Comparison of ENCODE assay signal across 8 cellular contexts in the genomic region with DNA sequence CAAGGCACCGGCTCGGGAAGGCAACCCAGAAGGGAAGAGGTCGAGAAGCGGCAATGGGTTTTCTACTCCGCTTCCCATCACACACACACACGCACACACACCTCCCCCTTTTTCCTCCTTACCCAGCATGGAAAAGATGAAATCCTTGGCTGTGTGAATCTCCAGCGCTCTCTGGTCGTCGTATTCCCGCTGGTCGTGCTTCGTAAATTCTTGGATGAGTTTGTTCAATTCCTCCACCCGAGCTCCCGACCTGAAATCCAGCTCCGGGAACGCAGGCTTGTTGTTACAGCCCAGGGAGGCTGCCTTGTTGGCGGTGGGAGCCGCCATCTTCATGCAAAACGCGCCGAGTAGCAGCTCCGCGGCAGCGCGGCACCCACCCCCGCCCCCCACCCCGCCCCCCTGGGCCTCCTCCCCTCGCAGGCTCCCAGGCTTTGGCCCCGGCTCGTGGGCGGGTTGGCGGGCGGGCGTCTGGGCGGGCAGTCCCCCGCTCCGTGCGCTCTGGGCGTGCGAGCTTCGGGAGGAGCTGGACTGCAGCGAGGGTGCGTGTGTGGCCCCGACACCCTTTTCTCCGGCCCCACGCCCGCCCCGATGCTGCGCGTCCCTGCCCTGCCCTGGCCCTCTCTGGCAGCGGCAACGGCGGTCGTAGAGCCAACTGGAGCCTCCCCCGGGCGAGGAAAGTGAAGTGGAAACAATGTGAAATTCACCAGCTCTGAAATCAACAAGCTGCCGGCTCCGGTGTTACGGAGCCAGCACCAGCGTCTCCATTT. TPM values are rescaled to one million over a fixed set of nuclear protein-coding genes. Genes with fewer than 3 reads are reported as not detected.
DNase-seq lines count a peak whose midpoint lies in the region; ATAC-seq and TF ChIP-seq lines count a peak whose summit lies in the region.

A gene with protein sequence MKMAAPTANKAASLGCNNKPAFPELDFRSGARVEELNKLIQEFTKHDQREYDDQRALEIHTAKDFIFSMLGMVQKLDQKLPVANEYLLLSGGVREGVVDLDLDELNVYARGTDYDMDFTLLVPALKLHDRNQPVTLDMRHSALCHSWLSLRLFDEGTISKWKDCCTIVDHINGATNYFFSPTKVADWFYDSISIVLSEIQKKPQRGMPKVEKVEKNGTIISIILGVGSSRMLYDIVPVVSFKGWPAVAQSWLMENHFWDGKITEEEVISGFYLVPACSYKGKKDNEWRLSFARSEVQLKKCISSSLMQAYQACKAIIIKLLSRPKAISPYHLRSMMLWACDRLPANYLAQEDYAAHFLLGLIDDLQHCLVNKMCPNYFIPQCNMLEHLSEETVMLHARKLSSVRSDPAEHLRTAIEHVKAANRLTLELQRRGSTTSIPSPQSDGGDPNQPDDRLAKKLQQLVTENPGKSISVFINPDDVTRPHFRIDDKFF (minus strand): TSS at position 349 of the 767 bp plus-strand sequence. CDS start 16 bp downstream, at position 333.

- H3F3A ChIP-seq in PC-9 (ENCODE audit: insufficient read depth, low read depth) = peaks cover 15% of the 10 kb centered on the region; the same call in 1 of the 2 replicates

- H3K4me1 ChIP-seq in PC-9 (replicated peaks; ENCODE audit: insufficient read depth) = peaks cover 29% of the 10 kb centered on the region
- peaks cover 0 to 11% of the 10 kb centered on the region in 2 donors for H3K4me1 ChIP-seq in naive thymus-derived CD4-positive, alpha-beta T cell (ENCODE audit: control insufficient read depth in 2 of 2, insufficient read depth in 2 of 2, low read length in 2 of 2)

- peak within 1 kb of the TSS; percentile 93 for H3K4me2 ChIP-seq in PC-9

- no peaks in the 10 kb centered on the region for H3K27me3 ChIP-seq in PC-9 (ENCODE audit: insufficient read depth, low read depth)
- no peaks in the 10 kb centered on the region for H3K27me3 ChIP-seq in naive thymus-derived CD4-positive, alpha-beta T cell (ENCODE audit: control insufficient read depth in 2 of 2, insufficient read depth in 2 of 2, low read length in 2 of 2)

- peak; percentile 90 for DNase-seq in EH (ENCODE audit: low read depth)
- peak; percentile 44 for DNase-seq in HuH-7.5 (ENCODE audit: low spot score)
- peak; percentile 78 to 86 for DNase-seq in PC-9
- peak; percentile 86 for DNase-seq in activated effector memory CD4-positive, alpha-beta T cell treated with anti-CD3 and anti-CD28 coated beads, Interleukin-2, amount 50 U/mL, for 16 hours
- DNase-seq in fibroblast of peridontal ligament (ENCODE audit: extremely low read depth) = peak; percentile 78
- DNase-seq in naive thymus-derived CD4-positive, alpha-beta T cell = peak; percentile 18 to 74 (median 45)
- peak; percentile 72 for DNase-seq in stromal cell of bone marrow (ENCODE audit: low read depth)

- POLR2A ChIA-PET in PC-9 (lab: Charles Lee; ENCODE audit: unreplicated experiment) = interaction anchor here (0.5 to 1.0 kb wide), 7 partner anchors 10 to 37 kb away, joined by 3 to 7 read pairs (median 5); no protein-coding TSS in a partner anchor
- POLR2A ChIA-PET in naive thymus-derived CD4-positive, alpha-beta T cell (lab: Charles Lee) = interaction anchor here (0.6 to 2.7 kb wide), 6 partner anchors 19 to 26 kb away, joined by 3 to 14 read pairs (median 4); no protein-coding TSS in a partner anchor

- no peak for TF ChIP-seq CTCF in PC-9 (conservative IDR thresholded peaks at IDR 0.05)

- H3K27ac ChIP-seq in PC-9 = peak within 1 kb of the TSS; percentile 79
- H3K27ac ChIP-seq in naive thymus-derived CD4-positive, alpha-beta T cell (ENCODE audit: low read depth, low read length) = peak within 1 kb of the TSS; percentile 72

- CTCF ChIA-PET in PC-9 (lab: Charles Lee) = interaction anchor here (0.6 to 1.8 kb wide), 4 partner anchors 10 to 100 kb away, joined by 3 to 4 read pairs (median 3); no protein-coding TSS in a partner anchor
- CTCF ChIA-PET in naive thymus-derived CD4-positive, alpha-beta T cell (lab: Charles Lee) = interaction anchor here (0.6 to 0.8 kb wide), 2 partner anchors 19 to 57 kb away, joined by 3 read pairs; no protein-coding TSS in a partner anchor

- H3K9me3 Mint-ChIP-seq in naive thymus-derived CD4-positive, alpha-beta T cell = peaks cover 0 to 2% (median 0%) of the 10 kb centered on the region in 11 donors

- H3K9me2 ChIP-seq in PC-9 (ENCODE audit: insufficient read depth) = no peaks in the 10 kb centered on the region

- H4K20me1 ChIP-seq in PC-9 (ENCODE audit: insufficient read depth) = 0 out of 2 replicates have a peak, but pooled peaks cover 3% of the 10 kb centered on the region

- H3K9me3 ChIP-seq in PC-9 (ENCODE audit: insufficient read depth, low read depth) = no peaks in the 10 kb centered on the region
- H3K9me3 ChIP-seq in naive thymus-derived CD4-positive, alpha-beta T cell (ENCODE audit: control insufficient read depth in 2 of 3, low read length in 3 of 3) = no peaks in the 10 kb centered on the region

- peak; percentile 46 for ATAC-seq in GM21576 (IDR thresholded peaks at IDR 0.05; ENCODE audit: unreplicated experiment)
- peak; percentile 76 for ATAC-seq in naive thymus-derived CD4-positive, alpha-beta T cell

- peaks cover 42% of the 10 kb centered on the region for H3K79me2 ChIP-seq in PC-9 (ENCODE audit: low read depth)

- peak within 1 kb of the TSS; percentile 93 for H2AFZ ChIP-seq in PC-9

- H3K4me3 Mint-ChIP-seq in naive thymus-derived CD4-positive, alpha-beta T cell = peak within 1 kb of the TSS; percentile 88 to 99 (median 92)

- H3K36me3 ChIP-seq in PC-9 (ENCODE audit: low read depth) = no peaks in the 10 kb centered on the region
- H3K36me3 ChIP-seq in naive thymus-derived CD4-positive, alpha-beta T cell (ENCODE audit: control insufficient read depth in 2 of 3, insufficient read depth in 3 of 3, low read length in 3 of 3) = no peaks in the 10 kb centered on the region

- intact Hi-C loops in PC-9 (cut with micrococcal nuclease; ENCODE audit: unreplicated experiment) = loop anchor here (1.0 to 5.0 kb wide), 6 partner anchors 24 to 675 kb away; a partner anchor contains a TSS
- intact Hi-C loops in naive thymus-derived CD4-positive, alpha-beta T cell (cut with micrococcal nuclease) = loop anchor here (1.0 to 10.0 kb wide), 10 partner anchors 18 to 677 kb away; a partner anchor contains a TSS

- peak within 1 kb of the TSS; percentile 80 to 96 (median 90) for H3K27ac Mint-ChIP-seq in naive thymus-derived CD4-positive, alpha-beta T cell

- peaks cover 0 to 12% (median 0%) of the 10 kb centered on the region in 5 donors for H3K36me3 Mint-ChIP-seq in naive thymus-derived CD4-positive, alpha-beta T cell

- no TSS peak for BruUV-seq in PC-9 (replicated peaks; lab: Mats Ljungman, UMichigan)

- peak within 1 kb of the TSS; percentile 79 for H3K4me3 ChIP-seq in PC-9
- peak within 1 kb of the TSS; percentile 88 for H3K4me3 ChIP-seq in naive thymus-derived CD4-positive, alpha-beta T cell (ENCODE audit: low read length)

- peaks cover 43 to 70% (median 58%) of the 10 kb centered on the region in 5 donors for H3K27me3 Mint-ChIP-seq in naive thymus-derived CD4-positive, alpha-beta T cell

- peaks cover 6 to 55% (median 42%) of the 10 kb centered on the region in 7 donors for H3K4me1 Mint-ChIP-seq in naive thymus-derived CD4-positive, alpha-beta T cell

RNA-seq across cellular contexts. Expression of the gene that starts here (rescaled TPM):
- 4.5 and 5.1 TPM in 2 replicates for total RNA-seq in PC-9 (2021)
- total RNA-seq in naive thymus-derived CD4-positive, alpha-beta T cell = 10 to 100 TPM in 1 of 5 experiments, 1 to 10 TPM in 4; 1.7 to 21.5 (median 3.3) TPM
- 1 to 10 TPM; 3.2 to 6.5 TPM for polyA plus RNA-seq in naive thymus-derived CD4-positive, alpha-beta T cell

Comparison
In these comparisons a context has a peak if more than half of its experiments do, and no peak if none do; other contexts are left out.
1. Peak in every context shown above with its lines: DNase-seq, ATAC-seq, H3K4me3 ChIP-seq and H3K27ac ChIP-seq.